ENCODE assay signal across 28 cellular contexts in the genomic region with DNA sequence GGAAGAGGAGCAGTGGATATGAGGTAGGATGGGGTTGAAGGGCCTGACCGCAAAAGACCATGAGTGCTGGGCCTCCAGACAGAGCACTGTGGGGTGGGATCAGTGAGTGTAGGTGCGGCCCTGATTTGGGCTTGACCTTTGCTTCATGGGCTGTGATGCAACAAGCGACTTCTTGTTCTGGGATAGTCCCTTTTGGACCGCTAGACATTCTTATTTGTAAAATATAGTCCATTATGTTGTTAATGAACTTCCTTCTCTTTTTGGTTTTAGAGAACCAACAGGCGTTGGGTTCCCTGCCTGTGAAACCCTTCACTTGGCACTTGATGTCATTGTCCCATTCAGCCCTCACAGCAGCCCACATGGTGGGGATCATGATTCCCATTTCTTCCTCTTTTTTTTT. TPM values are rescaled to one million over a fixed set of nuclear protein-coding genes. Genes with fewer than 3 reads are reported as not detected.
DNase-seq lines count a peak whose midpoint lies in the region; ATAC-seq, FAIRE-seq and TF ChIP-seq lines count a peak whose summit lies in the region.
"Had no signal": no experiment of that assay in that cellular context is flagged by ENCODE, and none has a peak within 500 bp of the region (broad histone marks: within the 10 kb centered on the region; RNA-seq: fewer than 3 reads in every experiment).

No MANE protein-coding gene starts in this region.

- BruUV-seq in HepG2 (replicated peaks; lab: Mats Ljungman, UMichigan) = no TSS peak

- POLR2A ChIA-PET in HepG2 (lab: Yijun Ruan, JAX) = no interaction called here
- POLR2A ChIA-PET in CD4-positive, alpha-beta memory T cell (lab: Charles Lee; ENCODE audit: partially characterized antibody) = no interaction called here

- H3K9me3 Mint-ChIP-seq in CD4-positive, alpha-beta memory T cell = no peaks in the 10 kb centered on the region
- H3K9me3 Mint-ChIP-seq: CD8-positive, alpha-beta memory T cell; GM23338; HFFc6 had no signal

- H3K4me2 ChIP-seq in HepG2 (ENCODE audit: low read depth, low read length) = no peak overlapping the region
- H3K4me2 ChIP-seq in GM23248 (ENCODE audit: unreplicated experiment) = no peak overlapping the region
- H3K4me2 ChIP-seq: A549, GM23338 had no signal

- TF ChIP-seq CTCF in right lobe of liver (IDR thresholded peaks at IDR 0.05) (no peak), HepG2 (CRISPR knock-in tag; IDR thresholded peaks at IDR 0.05) (no peak)

- H3K36me3 ChIP-seq in right lobe of liver = no peaks in the 10 kb centered on the region
- H3K36me3 ChIP-seq in HepG2 (replicated peaks in 1 of 2; ENCODE audit: control insufficient read depth in 1 of 2, insufficient read depth in 2 of 2, low read length in 2 of 2) = no peaks in the 10 kb centered on the region
- H3K36me3 ChIP-seq in GM23248 (ENCODE audit: low read depth) = no peaks in the 10 kb centered on the region
- no peaks in the 10 kb centered on the region for H3K36me3 ChIP-seq in CD4-positive, alpha-beta memory T cell (ENCODE audit: insufficient read depth, low read length)

- no peak overlapping the region for H3K4me3 Mint-ChIP-seq in T-helper 17 cell
- H3K4me3 Mint-ChIP-seq in CD4-positive, alpha-beta memory T cell = no peak overlapping the region
- H3K4me3 Mint-ChIP-seq: CD8-positive, alpha-beta memory T cell; GM23338; HFFc6 had no signal

- intact Hi-C loops in right lobe of liver (cut with DNase I) (no loop called here), HepG2 (cut with micrococcal nuclease; ENCODE audit: unreplicated experiment) (no loop called here)
- intact Hi-C loops in CD4-positive, alpha-beta memory T cell (cut with micrococcal nuclease) = no loop called here

- no peaks in the 10 kb centered on the region for H3F3A ChIP-seq in GM23248 (ENCODE audit: insufficient read depth)

- no peaks in the 10 kb centered on the region for H3K4me1 ChIP-seq in right lobe of liver
- H3K4me1 ChIP-seq in HepG2 (ENCODE audit: insufficient read depth, low read length) = peaks cover 5% of the 10 kb centered on the region
- no peaks in the 10 kb centered on the region for H3K4me1 ChIP-seq in GM23248 (ENCODE audit: insufficient read depth)
- no peaks in the 10 kb centered on the region for H3K4me1 ChIP-seq in CD4-positive, alpha-beta memory T cell (ENCODE audit: insufficient read depth, low read length)
- H3K4me1 ChIP-seq: A549 had no signal

- CTCF ChIA-PET in HepG2 (lab: Yijun Ruan, JAX; ENCODE audit: low intra/inter-chr PET ratio, low total read pairs) = no interaction called here
- CTCF ChIA-PET in CD4-positive, alpha-beta memory T cell (lab: Charles Lee; ENCODE audit: partially characterized antibody) = no interaction called here

- WGBS in right lobe of liver (ENCODE audit: insufficient coverage, low coverage, low lambda C conversion rate, missing lambda C conversion rate) = 49% methylated on average over 3 of the region's 5 CpGs
- 19% methylated on average over 5 of the region's 5 CpGs for WGBS in HepG2 (ENCODE audit: low lambda C conversion rate)
- 45 to 57% methylated on average over 5 of the region's 5 CpGs for WGBS in GM23248 (ENCODE audit: low coverage in 1 of 2, low lambda C conversion rate in 2 of 2, missing lambda C conversion rate in 2 of 2), 2 experiments

- no peaks in the 10 kb centered on the region for H3K79me2 ChIP-seq in HepG2 (ENCODE audit: insufficient read depth, low read length)
- no peaks in the 10 kb centered on the region for H3K79me2 ChIP-seq in GM23248 (ENCODE audit: insufficient read depth)

- peaks cover 45% of the 10 kb centered on the region for H3K27me3 Mint-ChIP-seq in T-helper 17 cell
- peaks cover 6 to 10% of the 10 kb centered on the region in 2 donors for H3K27me3 Mint-ChIP-seq in CD4-positive, alpha-beta memory T cell

- H3K27ac ChIP-seq in right lobe of liver = no peak overlapping the region
- no peak overlapping the region for H3K27ac ChIP-seq in HepG2 (ENCODE audit: extremely low read length, insufficient read depth, low read length)
- no peak overlapping the region for H3K27ac ChIP-seq in GM23248
- H3K27ac ChIP-seq in CD4-positive, alpha-beta memory T cell (ENCODE audit: low read depth, low read length) = no peak overlapping the region
- H3K27ac ChIP-seq: 22Rv1, A549, C4-2B, HL-60 had no signal

- in situ Hi-C loops in HepG2 (cut with HindIII; ENCODE audit: extremely low pct_ligation_motif_present, low pct_unique_long_range_greater_than_20kb) (no loop called here), GM23248 (cut with MboI) (no loop called here)

- TF ChIP-seq EP300 in HepG2 (IDR thresholded peaks at IDR 0.05; ENCODE audit: low read depth in 2 of 2, low read length in 2 of 2) (no peak), HepG2 (CRISPR knock-in tag; IDR thresholded peaks at IDR 0.05; ENCODE audit: borderline replicate concordance) (no peak)

- no peak for TF ChIP-seq POLR2A in right lobe of liver (IDR thresholded peaks at IDR 0.05)
- no peak for TF ChIP-seq POLR2A in HepG2 (IDR thresholded peaks at IDR 0.05; ENCODE audit: insufficient read depth in 1 of 2, low read depth in 2 of 2, low read length in 2 of 2)

- H2AFZ ChIP-seq in HepG2 (ENCODE audit: low read length) (no peak overlapping the region), GM23248 (no peak overlapping the region)
- H2AFZ ChIP-seq: GM23338 had no signal

- FAIRE-seq in HepG2 (lab: Jason Lieb, UNC) = no peak
- FAIRE-seq: A549, GM12878, H54, K562 had no signal

- no peak overlapping the region for H3K4me3 ChIP-seq in right lobe of liver
- no peak overlapping the region for H3K4me3 ChIP-seq in HepG2 (replicated peaks in 1 of 3; ENCODE audit: insufficient read depth in 1 of 3, low read depth in 2 of 3, low read length in 3 of 3)
- no peak overlapping the region for H3K4me3 ChIP-seq in GM23248
- H3K4me3 ChIP-seq in CD4-positive, alpha-beta memory T cell (ENCODE audit: low read length in 2 of 2) = no peak overlapping the region
- H3K4me3 ChIP-seq: A549, GM12878, GM23338, K562 had no signal

- TF ChIP-seq RAD21 in HepG2 (CRISPR knock-in tag; IDR thresholded peaks at IDR 0.05) = no peak

- ATAC-seq in right lobe of liver (peak in 3 of 4 donors; percentile 33 to 47 (median 45)), HepG2 (no peak), T-helper 17 cell (no peak)
- ATAC-seq: A549, GM12878, GM23338, HCT116, K562 had no signal

- no peaks in the 10 kb centered on the region for H3K9me2 ChIP-seq in GM23248 (ENCODE audit: insufficient read depth)

- peak overlapping the region; percentile 22 for H3K27ac Mint-ChIP-seq in T-helper 17 cell
- no peak overlapping the region for H3K27ac Mint-ChIP-seq in CD4-positive, alpha-beta memory T cell
- H3K27ac Mint-ChIP-seq: GM23338, HFFc6 had no signal

- H4K20me1 ChIP-seq in HepG2 (ENCODE audit: insufficient read depth, low read length) (no peaks in the 10 kb centered on the region), GM23248 (ENCODE audit: insufficient read depth) (no peaks in the 10 kb centered on the region)

- no peaks in the 10 kb centered on the region for H3K27me3 ChIP-seq in right lobe of liver
- H3K27me3 ChIP-seq in HepG2 (ENCODE audit: control insufficient read depth in 1 of 2, insufficient read depth in 2 of 2, low read length in 2 of 2) = peaks cover 2 to 16% of the 10 kb centered on the region in 2 experiments; a peak in 3 of 5 replicates
- H3K27me3 ChIP-seq in GM23248 (replicated peaks; ENCODE audit: insufficient read depth) = peaks cover 32% of the 10 kb centered on the region; the same call in 1 of the 2 replicates
- no peaks in the 10 kb centered on the region for H3K27me3 ChIP-seq in CD4-positive, alpha-beta memory T cell (ENCODE audit: insufficient read depth, low read length)

- peaks cover 4% of the 10 kb centered on the region for H3K4me1 Mint-ChIP-seq in T-helper 17 cell
- H3K4me1 Mint-ChIP-seq in CD4-positive, alpha-beta memory T cell = no peaks in the 10 kb centered on the region
- H3K4me1 Mint-ChIP-seq: CD8-positive, alpha-beta memory T cell had no signal

- H3K9me3 ChIP-seq in right lobe of liver (no peaks in the 10 kb centered on the region), HepG2 (ENCODE audit: low read length) (no peaks in the 10 kb centered on the region), T-helper 17 cell (ENCODE audit: control insufficient read depth, low read length, poor library complexity, severe bottlenecking) (no peaks in the 10 kb centered on the region), GM23248 (ENCODE audit: low read depth) (no peaks in the 10 kb centered on the region)
- no peaks in the 10 kb centered on the region for H3K9me3 ChIP-seq in CD4-positive, alpha-beta memory T cell (ENCODE audit: control insufficient read depth in 1 of 2, low read length in 2 of 2)
- H3K9me3 ChIP-seq: A549 had no signal

- H3K36me3 Mint-ChIP-seq in T-helper 17 cell (ENCODE audit: low read depth) = peaks cover 4% of the 10 kb centered on the region
- H3K36me3 Mint-ChIP-seq in CD4-positive, alpha-beta memory T cell = no peaks in the 10 kb centered on the region
- H3K36me3 Mint-ChIP-seq: CD8-positive, alpha-beta memory T cell had no signal

- no peak for DNase-seq in right lobe of liver
- no peak for DNase-seq in HepG2 (ENCODE audit: low spot score)
- no peak for DNase-seq in T-helper 17 cell
- peak; percentile 6 for DNase-seq in pons (ENCODE audit: low spot score)
- DNase-seq in GM23248 = no peak
- DNase-seq in CD4-positive, alpha-beta memory T cell = no peak
- no peak for DNase-seq in mesenteric fat pad (ENCODE audit: low spot score)
- DNase-seq: AML-193; CD8-positive, alpha-beta memory T cell; COR-L47; DMS 273 treated with DMSO at 0.1 percent for 48 hours; DMS53; DND-41; EL; HFFc6; IMR-90 had no signal

- H3K9ac ChIP-seq in HepG2 (ENCODE audit: insufficient read depth, low read depth, low read length) (no peak overlapping the region), GM23248 (no peak overlapping the region)

RNA-seq across cellular contexts. Expression of a gene that starts 15.8 kb away (rescaled TPM):
- total RNA-seq in right lobe of liver (not detected), HepG2 (2016; rRNA removed; fragmentation: Illumina TruSeq; extraction: Trizol) (not detected in 2 replicates), T-helper 17 cell (not detected), mesenteric fat pad (not detected)
- total RNA-seq in HepG2 (2016; cell fraction: cytosol; rRNA removed; fragmentation: Illumina TruSeq; extraction: Trizol; ENCODE audit: low read depth) = not detected in 2 replicates
- not detected in 2 replicates for total RNA-seq in HepG2 (2016; cell fraction: insoluble cytoplasmic fraction; rRNA removed; fragmentation: Illumina TruSeq; extraction: Trizol)
- not detected in 2 replicates for total RNA-seq in HepG2 (2016; cell fraction: membrane; rRNA removed; fragmentation: Illumina TruSeq; extraction: Trizol)
- total RNA-seq in HepG2 (2016; cell fraction: nucleus; rRNA removed; fragmentation: Illumina TruSeq; extraction: Trizol) = not detected in 2 replicates
- polyA plus RNA-seq in HepG2 (2011; rRNA removed) (not detected in 2 replicates), GM23248 (2016; fragmentation: Nextera tagmentation; extraction: Ambion mirVana) (0.15 and 0.19 TPM in 2 replicates)
- not detected in 2 replicates for polyA plus RNA-seq in HepG2 (2011; cell fraction: cytosol; rRNA removed)
- not detected in 2 replicates for polyA plus RNA-seq in HepG2 (2011; cell fraction: nucleus; rRNA removed)
- not detected in 2 replicates for polyA plus RNA-seq in HepG2 (2012)
- not detected in 2 replicates for polyA plus RNA-seq in HepG2 (2016; cell fraction: cytosol; fragmentation: Illumina TruSeq; extraction: Trizol; ENCODE audit: low read depth)
- not detected in 2 replicates for polyA plus RNA-seq in HepG2 (2016; cell fraction: insoluble cytoplasmic fraction; fragmentation: Illumina TruSeq; extraction: Trizol; ENCODE audit: low read depth)
- polyA plus RNA-seq in HepG2 (2016; cell fraction: membrane; fragmentation: Illumina TruSeq; extraction: Trizol; ENCODE audit: low read depth) = not detected in 2 replicates
- not detected in 2 replicates for polyA plus RNA-seq in HepG2 (2016; cell fraction: nucleus; fragmentation: Illumina TruSeq; extraction: Trizol; ENCODE audit: insufficient read depth, low read depth)
- polyA minus RNA-seq in HepG2 (2011; rRNA and poly(A)+ RNA removed; ENCODE audit: low replicate concordance) = not detected in 2 replicates
- polyA minus RNA-seq in HepG2 (2011; cell fraction: cytosol; rRNA and poly(A)+ RNA removed) = not detected in 2 replicates
- polyA minus RNA-seq in HepG2 (2011; cell fraction: nucleus; rRNA and poly(A)+ RNA removed) = not detected in 2 replicates
- total RNA-seq in GM23248 (2014; rRNA removed; shearing (Covaris generic)) = not detected in 2 replicates
- total RNA-seq in CD4-positive, alpha-beta memory T cell = not detected
- polyA plus RNA-seq in CD4-positive, alpha-beta memory T cell = not detected
- total RNA-seq: CD8-positive, alpha-beta memory T cell; G401; GM12878; HFFc6; HT1080; IMR-90; K562 had no signal
- polyA plus RNA-seq: A549; BJ; CD8-positive, alpha-beta memory T cell; GM12878; GM23338; IMR-90; K562 had no signal

Comparison
In these comparisons a context has a peak if more than half of its experiments do, and no peak if none do; other contexts are left out.
1. ATAC-seq: peak in right lobe of liver (3 of 4); none in HepG2 (single experiment) and T-helper 17 cell (single experiment).